In genomic region chr11:69660001-69660500, GRCh38 we compare ENCODE assay signal across 27 cellular contexts. TPM values are rescaled to one million over a fixed set of nuclear protein-coding genes. Genes with fewer than 3 reads are reported as not detected.
DNase-seq lines count a peak whose midpoint lies in the region; ATAC-seq, FAIRE-seq and TF ChIP-seq lines count a peak whose summit lies in the region.
"Had no signal": no experiment of that assay in that cellular context is flagged by ENCODE, and none has a peak within 500 bp of the region (broad histone marks: within the 10 kb centered on the region; RNA-seq: fewer than 3 reads in every experiment).

No MANE protein-coding gene starts in this region.

- no peak for ATAC-seq in lower lobe of right lung
- no peak for ATAC-seq in GM18502 (IDR thresholded peaks at IDR 0.05; ENCODE audit: poor library complexity, unreplicated experiment)
- ATAC-seq in natural killer cell treated with Interleukin-12 subunit alpha and Interleukin-12 subunit beta and Interleukin-15 and Interleukin-18, amount 100 ng/mL, for 72 hours = no peak
- ATAC-seq: GM12878, HCT116, Right ventricle myocardium inferior had no signal

- TF ChIP-seq CTCF in A673 (conservative IDR thresholded peaks at IDR 0.05; ENCODE audit: low read depth, low read length) (no peak), bronchial epithelial cell (IDR thresholded peaks at IDR 0.05; ENCODE audit: insufficient read depth, low read length, severe bottlenecking) (no peak), lower lobe of right lung (IDR thresholded peaks at IDR 0.05) (no peak), osteoblast (IDR thresholded peaks at IDR 0.05; ENCODE audit: extremely low read depth, low read depth, low read length) (no peak), coronary artery (IDR thresholded peaks at IDR 0.05) (no peak)

- no peaks in the 10 kb centered on the region for H3K9me3 ChIP-seq in A673 (ENCODE audit: low read depth, low read length, poor library complexity, severe bottlenecking)
- H3K9me3 ChIP-seq in lower lobe of right lung = no peaks in the 10 kb centered on the region
- no peaks in the 10 kb centered on the region for H3K9me3 ChIP-seq in osteoblast (ENCODE audit: low read depth, low read length)
- H3K9me3 ChIP-seq: BLaER1, MG63, SJCRH30 had no signal

- no peaks in the 10 kb centered on the region for H3K27me3 ChIP-seq in A673 (replicated peaks; ENCODE audit: insufficient read depth, low read depth, low read length, poor library complexity)
- no peaks in the 10 kb centered on the region for H3K27me3 ChIP-seq in bronchial epithelial cell (ENCODE audit: control insufficient read depth, insufficient read depth, low read length)
- no peaks in the 10 kb centered on the region for H3K27me3 ChIP-seq in lower lobe of right lung (ENCODE audit: low read depth)
- H3K27me3 ChIP-seq in osteoblast (ENCODE audit: insufficient read depth, low read length) = no peaks in the 10 kb centered on the region
- H3K27me3 ChIP-seq: BLaER1, MG63, SJCRH30 had no signal

- no peaks in the 10 kb centered on the region for H3K4me1 Mint-ChIP-seq in natural killer cell treated with Interleukin-12 subunit alpha and Interleukin-12 subunit beta and Interleukin-15 and Interleukin-18, amount 100 ng/mL, for 72 hours (ENCODE audit: low read depth in 2 of 2)

- peak overlapping the region; percentile 7 for H3K27ac ChIP-seq in A673 (ENCODE audit: low read depth, low read length, poor library complexity, severe bottlenecking)
- no peak overlapping the region for H3K27ac ChIP-seq in lower lobe of right lung
- no peak overlapping the region for H3K27ac ChIP-seq in osteoblast (ENCODE audit: low read depth, low read length)
- no peak overlapping the region for H3K27ac ChIP-seq in coronary artery
- H3K27ac ChIP-seq: BLaER1, PC-9, SJCRH30 had no signal

- peaks cover 8% of the 10 kb centered on the region for H3K4me1 ChIP-seq in A673 (ENCODE audit: insufficient read depth, low read length, poor library complexity, severe bottlenecking)
- H3K4me1 ChIP-seq in lower lobe of right lung = no peaks in the 10 kb centered on the region
- peaks cover 10% of the 10 kb centered on the region for H3K4me1 ChIP-seq in osteoblast (ENCODE audit: insufficient read depth, low read length)

- H3K27me3 Mint-ChIP-seq in natural killer cell treated with Interleukin-12 subunit alpha and Interleukin-12 subunit beta and Interleukin-15 and Interleukin-18, amount 100 ng/mL, for 72 hours = no peaks in the 10 kb centered on the region
- H3K27me3 Mint-ChIP-seq: CD4-positive, CD25-positive, alpha-beta regulatory T cell had no signal

- DNase-seq in A673 (ENCODE audit: low spot score) (no peak), bronchial epithelial cell (ENCODE audit: low read depth) (no peak), lower lobe of right lung (peak; percentile 14), osteoblast (ENCODE audit: insufficient read length, low spot score, missing footprints) (peak; percentile 82), NCI-H2196 (lab: John Stamatoyannopoulos, UW; ENCODE audit: unreplicated experiment) (no peak), coronary artery (ENCODE audit: low spot score) (no peak)
- no peak for DNase-seq in natural killer cell treated with Interleukin-12 subunit alpha and Interleukin-12 subunit beta and Interleukin-15 and Interleukin-18, amount 100 ng/mL, for 72 hours (ENCODE audit: low spot score)
- DNase-seq: CD4-positive, CD25-positive, alpha-beta regulatory T cell; DMS53; GDM1; IMR-90; KG1; MG63; NCI-H2029; NCI-H446 treated with DMSO at 0.1 percent for 48 hours; NCI-H526; NCI-H82; PC-9; SJCRH30 had no signal

- H3K36me3 ChIP-seq in A673 (ENCODE audit: insufficient read depth, low read length, poor library complexity, severe bottlenecking) = peaks cover 3% of the 10 kb centered on the region
- peaks cover 5% of the 10 kb centered on the region for H3K36me3 ChIP-seq in bronchial epithelial cell (ENCODE audit: control insufficient read depth, insufficient read depth, low read length)
- H3K36me3 ChIP-seq in lower lobe of right lung = peaks cover 27% of the 10 kb centered on the region
- peaks cover 4% of the 10 kb centered on the region for H3K36me3 ChIP-seq in osteoblast (ENCODE audit: insufficient read depth, low read length)
- H3K36me3 ChIP-seq: SJCRH30 had no signal

- H3K4me2 ChIP-seq in osteoblast (ENCODE audit: insufficient read depth, low read length) = no peak overlapping the region
- H3K4me2 ChIP-seq: BLaER1, PC-9 had no signal

- H3K79me2 ChIP-seq in osteoblast (ENCODE audit: insufficient read depth, low read length) = no peaks in the 10 kb centered on the region

- no peaks in the 10 kb centered on the region for H3K9me3 Mint-ChIP-seq in natural killer cell treated with Interleukin-12 subunit alpha and Interleukin-12 subunit beta and Interleukin-15 and Interleukin-18, amount 100 ng/mL, for 72 hours
- H3K9me3 Mint-ChIP-seq: CD4-positive, CD25-positive, alpha-beta regulatory T cell had no signal

- CTCF ChIA-PET in A673 (lab: Charles Lee) = interaction anchor here (1.4 kb wide), 1 partner anchor 10 kb away, joined by 3 read pairs; no protein-coding TSS in a partner anchor

- no peak overlapping the region for H3K27ac Mint-ChIP-seq in natural killer cell treated with Interleukin-12 subunit alpha and Interleukin-12 subunit beta and Interleukin-15 and Interleukin-18, amount 100 ng/mL, for 72 hours
- H3K27ac Mint-ChIP-seq: CD4-positive, CD25-positive, alpha-beta regulatory T cell had no signal

- H4K20me1 ChIP-seq in osteoblast (ENCODE audit: insufficient read depth, low read length) = peaks cover 20% of the 10 kb centered on the region

- no peaks in the 10 kb centered on the region for H3K36me3 Mint-ChIP-seq in natural killer cell treated with Interleukin-12 subunit alpha and Interleukin-12 subunit beta and Interleukin-15 and Interleukin-18, amount 100 ng/mL, for 72 hours

- no peak overlapping the region for H3K4me3 Mint-ChIP-seq in natural killer cell treated with Interleukin-12 subunit alpha and Interleukin-12 subunit beta and Interleukin-15 and Interleukin-18, amount 100 ng/mL, for 72 hours
- H3K4me3 Mint-ChIP-seq: CD4-positive, CD25-positive, alpha-beta regulatory T cell had no signal

- H3K4me3 ChIP-seq in A673 (ENCODE audit: low read depth, low read length, poor library complexity, severe bottlenecking) (no peak overlapping the region), bronchial epithelial cell (ENCODE audit: low read depth, low read length) (no peak overlapping the region), lower lobe of right lung (no peak overlapping the region), osteoblast (ENCODE audit: insufficient read depth, low read length) (no peak overlapping the region), coronary artery (no peak overlapping the region)
- H3K4me3 ChIP-seq: BLaER1, GM12878, MG63, PC-9, SJCRH30 had no signal

- intact Hi-C loops in A673 (cut with micrococcal nuclease; ENCODE audit: unreplicated experiment) = no loop called here
- intact Hi-C loops in lower lobe of right lung (cut with DNase I) = no loop called here

- no peak overlapping the region for H2AFZ ChIP-seq in osteoblast (ENCODE audit: low read length)
- H2AFZ ChIP-seq: PC-9 had no signal

- BruUV-seq in A673 (replicated peaks; lab: Mats Ljungman, UMichigan) = no TSS peak

- peak; percentile 43 for FAIRE-seq in bronchial epithelial cell (lab: Jason Lieb, UNC)
- FAIRE-seq: GM12878, H1 had no signal

- POLR2A ChIA-PET in A673 (lab: Charles Lee; ENCODE audit: low non-redundant PET) = no interaction called here

RNA-seq across cellular contexts. Expression of gene LTO1, which starts 15.1 kb away (rescaled TPM):
- total RNA-seq in A673 (2021) (52.8 and 56.0 TPM in 2 replicates), bronchial epithelial cell (18.2 and 22.7 TPM in 2 replicates), lower lobe of right lung (23.7 TPM), osteoblast (21.8 and 24.6 TPM in 2 replicates)
- 10 to 100 TPM; 23.4 to 37.7 TPM for total RNA-seq in natural killer cell treated with Interleukin-12 subunit alpha and Interleukin-12 subunit beta and Interleukin-15 and Interleukin-18, amount 100 ng/mL, for 72 hours

RNA-seq across cellular contexts. Expression of gene CCND1, which starts 19.1 kb away (rescaled TPM):
- total RNA-seq in A673 (2021) = 2,517 and 2,519 TPM in 2 replicates
- total RNA-seq in bronchial epithelial cell = 83.8 and 198 TPM in 2 replicates
- total RNA-seq in lower lobe of right lung = 202 TPM
- total RNA-seq in osteoblast = 187 and 237 TPM in 2 replicates
- total RNA-seq in natural killer cell treated with Interleukin-12 subunit alpha and Interleukin-12 subunit beta and Interleukin-15 and Interleukin-18, amount 100 ng/mL, for 72 hours = under 1 TPM in 1 of 2 donors, not detected in 1; 0.67 TPM

RNA-seq across cellular contexts. Expression of gene FGF19, which starts 43.8 kb away (rescaled TPM):
- 0.69 TPM in 1 of 2 replicates, not detected in the other for total RNA-seq in A673 (2021)
- total RNA-seq in bronchial epithelial cell = under 0.01 TPM in 1 of 2 replicates, not detected in the other
- not detected for total RNA-seq in lower lobe of right lung
- total RNA-seq in osteoblast = not detected in 2 replicates
- not detected for total RNA-seq in natural killer cell treated with Interleukin-12 subunit alpha and Interleukin-12 subunit beta and Interleukin-15 and Interleukin-18, amount 100 ng/mL, for 72 hours
- total RNA-seq: A172; CD4-positive, CD25-positive, alpha-beta regulatory T cell; IMR-90; Right ventricle myocardium inferior; RPMI7951; SJCRH30 had no signal

Comparison
In these comparisons a context has a peak if more than half of its experiments do, and no peak if none do; other contexts are left out.
1. DNase-seq: peak in lower lobe of right lung (single experiment) and osteoblast (single experiment); none in A673 (single experiment), bronchial epithelial cell (single experiment), NCI-H2196 (single experiment), coronary artery (single experiment) and natural killer cell treated with Interleukin-12 subunit alpha and Interleukin-12 subunit beta and Interleukin-15 and Interleukin-18, amount 100 ng/mL, for 72 hours (single experiment).
2. RNA of gene CCND1, which starts 19.1 kb away (total RNA-seq): 2,517 to 2,519 TPM in A673, 202 TPM in lower lobe of right lung (single experiment), 83.8 to 198 TPM in bronchial epithelial cell and 187 to 237 TPM in osteoblast; 0.67 TPM in natural killer cell treated with Interleukin-12 subunit alpha and Interleukin-12 subunit beta and Interleukin-15 and Interleukin-18, amount 100 ng/mL, for 72 hours; every median in the first group is over 10 times any median in the second.